In genomic region chr20:10641467-10641866, GRCh38 we compare ENCODE assay signal across 18 cellular contexts. TPM values are rescaled to one million over a fixed set of nuclear protein-coding genes. Genes with fewer than 3 reads are reported as not detected.
DNase-seq lines count a peak whose midpoint lies in the region; ATAC-seq and TF ChIP-seq lines count a peak whose summit lies in the region.
"Had no signal": no experiment of that assay in that cellular context is flagged by ENCODE, and none has a peak within 500 bp of the region (broad histone marks: within the 10 kb centered on the region; RNA-seq: fewer than 3 reads in every experiment).

No MANE protein-coding gene starts in this region.

- H3K4me2 ChIP-seq in neural progenitor cell = no peak overlapping the region
- H3K4me2 ChIP-seq: SK-N-SH had no signal

- H3K9me3 ChIP-seq in HUES6 (ENCODE audit: control insufficient read depth, insufficient read depth, low read depth, low read length) (no peaks in the 10 kb centered on the region), endodermal cell (ENCODE audit: control insufficient read depth, low read length) (no peaks in the 10 kb centered on the region), neural progenitor cell (ENCODE audit: low read depth) (no peaks in the 10 kb centered on the region)
- H3K9me3 ChIP-seq: HAP-1, SK-N-SH had no signal

- H3K27me3 ChIP-seq in HUES6 (ENCODE audit: control insufficient read depth, insufficient read depth, low read length) = no peaks in the 10 kb centered on the region
- peaks cover 70% of the 10 kb centered on the region for H3K27me3 ChIP-seq in endodermal cell (ENCODE audit: control insufficient read depth, insufficient read depth, low read length, poor library complexity, severe bottlenecking)
- no peaks in the 10 kb centered on the region for H3K27me3 ChIP-seq in neural progenitor cell

- peaks cover 29% of the 10 kb centered on the region for H3K79me2 ChIP-seq in neural progenitor cell (ENCODE audit: low read depth)

- DNase-seq in endodermal cell (no peak), neural progenitor cell (ENCODE audit: low spot score) (no peak), iPS-NIHi11 (ENCODE audit: low spot score) (no peak), DMS79 (lab: John Stamatoyannopoulos, UW) (no peak), retina (no peak)
- DNase-seq: GF-D8, GM23248, NCI-H1092 treated with DMSO at 0.1 percent for 48 hours, NCI-H146, NCI-H2029 treated with DMSO at 0.1 percent for 48 hours, OCI-M1, SHP77 treated with DMSO at 0.1 percent for 48 hours, SK-N-SH had no signal

- peaks cover 43% of the 10 kb centered on the region for H3K4me1 ChIP-seq in HUES6 (ENCODE audit: control insufficient read depth, insufficient read depth, low read length)
- peaks cover 23% of the 10 kb centered on the region for H3K4me1 ChIP-seq in endodermal cell (ENCODE audit: control insufficient read depth, insufficient read depth, low read length)
- peaks cover 48% of the 10 kb centered on the region for H3K4me1 ChIP-seq in neural progenitor cell

- WGBS in endodermal cell (ENCODE audit: insufficient coverage in 1 of 2, insufficient read length in 1 of 2), 2 experiments = 94% methylated on average over 11 to 12 of the region's 12 CpGs

- H3K4me3 ChIP-seq in HUES6 (ENCODE audit: low read depth, low read length) (no peak overlapping the region), endodermal cell (ENCODE audit: low read length) (no peak overlapping the region), neural progenitor cell (no peak overlapping the region)
- H3K4me3 ChIP-seq: GM23248, HAP-1, K562 had no signal

- peaks cover 97% of the 10 kb centered on the region for H4K20me1 ChIP-seq in neural progenitor cell (ENCODE audit: low read depth)

- TF ChIP-seq CTCF in endodermal cell (conservative IDR thresholded peaks at IDR 0.05) (no peak), neural progenitor cell (IDR thresholded peaks at IDR 0.05) (no peak)

- H3K9ac ChIP-seq in HUES6 (ENCODE audit: low read length) (peak overlapping the region; percentile 19), endodermal cell (ENCODE audit: extremely low read depth, low read length, poor library complexity, severe bottlenecking) (no peak overlapping the region), neural progenitor cell (no peak overlapping the region)
- H3K9ac ChIP-seq: GM23248, SK-N-SH had no signal

- no peak overlapping the region for H3K27ac ChIP-seq in HUES6 (ENCODE audit: low read depth, low read length)
- peak overlapping the region; percentile 62 for H3K27ac ChIP-seq in endodermal cell (ENCODE audit: low read depth, low read length)
- H3K27ac ChIP-seq in neural progenitor cell = peak overlapping the region; percentile 86
- H3K27ac ChIP-seq: GM23248 had no signal

- no peak overlapping the region for H3K4me3 Mint-ChIP-seq in endodermal cell
- H3K4me3 Mint-ChIP-seq in neural progenitor cell = no peak overlapping the region
- H3K4me3 Mint-ChIP-seq: CD14-positive monocyte had no signal

- H3K27me3 Mint-ChIP-seq in endodermal cell (ENCODE audit: insufficient read depth) (peaks cover 84% of the 10 kb centered on the region), neural progenitor cell (ENCODE audit: insufficient read depth, low read depth) (peaks cover 11% of the 10 kb centered on the region)

- H3K9me3 Mint-ChIP-seq in endodermal cell = no peaks in the 10 kb centered on the region
- H3K9me3 Mint-ChIP-seq in neural progenitor cell = no peaks in the 10 kb centered on the region
- H3K9me3 Mint-ChIP-seq: CD14-positive monocyte had no signal

- no peak overlapping the region for H2AFZ ChIP-seq in neural progenitor cell (replicated peaks)
- H2AFZ ChIP-seq: GM23248 had no signal

- H3F3A ChIP-seq in neural progenitor cell (ENCODE audit: low read depth) = peaks cover 78% of the 10 kb centered on the region

- ATAC-seq in HG03521 (IDR thresholded peaks at IDR 0.05; ENCODE audit: unreplicated experiment) = no peak
- ATAC-seq: K562 had no signal

- peaks cover 82% of the 10 kb centered on the region for H3K36me3 ChIP-seq in HUES6 (ENCODE audit: control insufficient read depth, insufficient read depth, low read length)
- H3K36me3 ChIP-seq in endodermal cell (ENCODE audit: control insufficient read depth, insufficient read depth, low read length) = peaks cover 17% of the 10 kb centered on the region
- peaks cover 11% of the 10 kb centered on the region for H3K36me3 ChIP-seq in neural progenitor cell

- no peak overlapping the region for H3K27ac Mint-ChIP-seq in endodermal cell
- H3K27ac Mint-ChIP-seq in neural progenitor cell = no peak overlapping the region

- H3K36me3 Mint-ChIP-seq in endodermal cell (ENCODE audit: low read depth) (peaks cover 65% of the 10 kb centered on the region), neural progenitor cell (peaks cover 63% of the 10 kb centered on the region)

- H3K4me1 Mint-ChIP-seq in endodermal cell = peaks cover 42% of the 10 kb centered on the region
- peaks cover 91% of the 10 kb centered on the region for H3K4me1 Mint-ChIP-seq in neural progenitor cell
- H3K4me1 Mint-ChIP-seq: CD14-positive monocyte had no signal

RNA-seq across cellular contexts. Expression of gene JAG1, which starts 32.3 kb away (rescaled TPM):
- total RNA-seq in endodermal cell (10 to 100 TPM in 1 of 2 donors, 1 to 10 TPM in 1; 6.8 to 19.7 TPM), neural progenitor cell (ENCODE audit: low replicate concordance) (121 and 129 TPM in 2 replicates)
- 88.8 TPM for polyA plus RNA-seq in endodermal cell (2013, experiment 1 of 2)
- 76.5 TPM for polyA plus RNA-seq in endodermal cell (2013, experiment 2 of 2)
